Comparison of ENCODE assay signal across 2 cellular contexts in the genomic region with DNA sequence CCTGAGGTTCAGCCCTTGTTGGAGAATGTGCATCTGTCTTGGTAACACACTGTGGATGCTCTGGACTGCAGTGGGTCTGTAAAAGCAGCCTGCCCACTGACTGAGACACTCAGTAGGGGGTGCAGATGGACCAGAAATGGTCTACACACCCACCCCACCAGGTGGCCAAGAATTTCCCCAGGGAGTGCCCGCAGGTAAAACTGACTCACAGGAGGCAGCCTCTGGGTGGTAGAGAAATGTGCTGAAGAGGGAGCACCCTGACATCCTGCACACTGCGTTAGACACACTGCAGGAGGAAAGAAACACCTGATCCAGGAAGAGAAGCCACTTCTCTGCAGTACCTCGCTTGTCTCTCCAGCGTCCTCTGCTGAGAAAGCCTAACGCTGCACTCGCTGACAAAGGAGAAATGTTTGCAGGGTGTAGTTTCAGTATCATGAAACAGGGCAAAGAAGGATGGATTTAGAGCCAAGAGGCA.
A peak's percentile ranks its signal among the peaks of the same experiment; 100 is the strongest.
TF ChIP-seq lines count a peak whose summit lies in the region.

No MANE protein-coding gene starts in this region.

TF ChIP-seq in Ishikawa, 13 proteins besides CTCF, POLR2A, EP300 and RAD21:
- TF ChIP-seq TCF12 (IDR thresholded peaks at IDR 0.05; ENCODE audit: low read depth) (no peak), TEAD4 (IDR thresholded peaks at IDR 0.05) (peak; percentile 37; the same call in 1 of the 2 replicates)

TF ChIP-seq in GM12878, 131 proteins besides CTCF, POLR2A, EP300 and RAD21 (continued from another document):
- TF ChIP-seq NR2F1 (conservative IDR thresholded peaks at IDR 0.05) (no peak), ZNF274 (IDR thresholded peaks at IDR 0.05; ENCODE audit: insufficient read depth, insufficient read length) (no peak), MTA3 (IDR thresholded peaks at IDR 0.05; ENCODE audit: borderline replicate concordance, low read length) (no peak), DPF2 (IDR thresholded peaks at IDR 0.05) (no peak), ZNF622 (IDR thresholded peaks at IDR 0.05) (no peak), SP1 (IDR thresholded peaks at IDR 0.05; ENCODE audit: low read depth, low read length) (no peak), CEBPZ (IDR thresholded peaks at IDR 0.05; ENCODE audit: low read depth, low read length) (no peak), CEBPB (IDR thresholded peaks at IDR 0.05; ENCODE audit: borderline replicate concordance in 1 of 2, low read depth in 2 of 2, low read length in 2 of 2) (no peak), RUNX3 (IDR thresholded peaks at IDR 0.05; ENCODE audit: low read length) (no peak), MEF2A (IDR thresholded peaks at IDR 0.05; ENCODE audit: insufficient read depth, low read depth, low read length) (no peak)
- TF ChIP-seq, protein P1, sequence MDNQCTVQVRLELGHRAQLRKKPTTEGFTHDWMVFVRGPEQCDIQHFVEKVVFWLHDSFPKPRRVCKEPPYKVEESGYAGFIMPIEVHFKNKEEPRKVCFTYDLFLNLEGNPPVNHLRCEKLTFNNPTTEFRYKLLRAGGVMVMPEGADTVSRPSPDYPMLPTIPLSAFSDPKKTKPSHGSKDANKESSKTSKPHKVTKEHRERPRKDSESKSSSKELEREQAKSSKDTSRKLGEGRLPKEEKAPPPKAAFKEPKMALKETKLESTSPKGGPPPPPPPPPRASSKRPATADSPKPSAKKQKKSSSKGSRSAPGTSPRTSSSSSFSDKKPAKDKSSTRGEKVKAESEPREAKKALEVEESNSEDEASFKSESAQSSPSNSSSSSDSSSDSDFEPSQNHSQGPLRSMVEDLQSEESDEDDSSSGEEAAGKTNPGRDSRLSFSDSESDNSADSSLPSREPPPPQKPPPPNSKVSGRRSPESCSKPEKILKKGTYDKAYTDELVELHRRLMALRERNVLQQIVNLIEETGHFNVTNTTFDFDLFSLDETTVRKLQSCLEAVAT (IDR thresholded peaks at IDR 0.05): no peak
- TF ChIP-seq, protein P2, sequence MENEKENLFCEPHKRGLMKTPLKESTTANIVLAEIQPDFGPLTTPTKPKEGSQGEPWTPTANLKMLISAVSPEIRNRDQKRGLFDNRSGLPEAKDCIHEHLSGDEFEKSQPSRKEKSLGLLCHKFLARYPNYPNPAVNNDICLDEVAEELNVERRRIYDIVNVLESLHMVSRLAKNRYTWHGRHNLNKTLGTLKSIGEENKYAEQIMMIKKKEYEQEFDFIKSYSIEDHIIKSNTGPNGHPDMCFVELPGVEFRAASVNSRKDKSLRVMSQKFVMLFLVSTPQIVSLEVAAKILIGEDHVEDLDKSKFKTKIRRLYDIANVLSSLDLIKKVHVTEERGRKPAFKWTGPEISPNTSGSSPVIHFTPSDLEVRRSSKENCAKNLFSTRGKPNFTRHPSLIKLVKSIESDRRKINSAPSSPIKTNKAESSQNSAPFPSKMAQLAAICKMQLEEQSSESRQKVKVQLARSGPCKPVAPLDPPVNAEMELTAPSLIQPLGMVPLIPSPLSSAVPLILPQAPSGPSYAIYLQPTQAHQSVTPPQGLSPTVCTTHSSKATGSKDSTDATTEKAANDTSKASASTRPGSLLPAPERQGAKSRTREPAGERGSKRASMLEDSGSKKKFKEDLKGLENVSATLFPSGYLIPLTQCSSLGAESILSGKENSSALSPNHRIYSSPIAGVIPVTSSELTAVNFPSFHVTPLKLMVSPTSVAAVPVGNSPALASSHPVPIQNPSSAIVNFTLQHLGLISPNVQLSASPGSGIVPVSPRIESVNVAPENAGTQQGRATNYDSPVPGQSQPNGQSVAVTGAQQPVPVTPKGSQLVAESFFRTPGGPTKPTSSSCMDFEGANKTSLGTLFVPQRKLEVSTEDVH (IDR thresholded peaks at IDR 0.05; ENCODE audit: low read depth, partially characterized antibody): no peak
